ENCODE assay signal across 9 cellular contexts in genomic region chr2:233165895-233166661, GRCh38.
DNase-seq lines count a peak whose midpoint lies in the region; ATAC-seq and TF ChIP-seq lines count a peak whose summit lies in the region.
"Had no signal": no experiment of that assay in that cellular context is flagged by ENCODE, and none has a peak within 500 bp of the region (broad histone marks: within the 10 kb centered on the region; RNA-seq: fewer than 3 reads in every experiment).

No MANE protein-coding gene starts in this region.

- peaks cover 31% of the 10 kb centered on the region for H3K36me3 Mint-ChIP-seq in activated T-helper 1 cell treated with anti-CD3 and anti-CD28 coated beads, Interleukin-12 subunit alpha, Interleukin-12 subunit beta, Interleukin-2, Interleukin-4 antibody, amounts not matched to agents 30 ng/mL and 10 ng/mL and 1 ng/mL, durations not matched to agents 14 hours and 24 hours and 36 hours (ENCODE audit: low read depth)
- H3K36me3 Mint-ChIP-seq in activated CD4-positive, alpha-beta memory T cell treated with anti-CD3 and anti-CD28 coated beads, Interleukin-2, amount 10 ng/mL, durations not matched to agents 7 days and 5 days (ENCODE audit: low read depth), result peaks cover 47% of the 10 kb centered on the region

- no peaks in the 10 kb centered on the region for H3K4me1 Mint-ChIP-seq in activated T-helper 1 cell treated with anti-CD3 and anti-CD28 coated beads, Interleukin-12 subunit alpha, Interleukin-12 subunit beta, Interleukin-2, Interleukin-4 antibody, amounts not matched to agents 30 ng/mL and 10 ng/mL and 1 ng/mL, durations not matched to agents 14 hours and 24 hours and 36 hours (ENCODE audit: low read depth)
- peaks cover 10% of the 10 kb centered on the region for H3K4me1 Mint-ChIP-seq in activated CD4-positive, alpha-beta memory T cell treated with anti-CD3 and anti-CD28 coated beads, Interleukin-2, amount 10 ng/mL, durations not matched to agents 7 days and 5 days

- ATAC-seq in HG03135 (IDR thresholded peaks at IDR 0.05; ENCODE audit: unreplicated experiment), result no peak

- peaks cover 0 to 9% (median 0%) of the 10 kb centered on the region in 4 donors for H3K4me1 ChIP-seq in tibial artery
- H3K4me1 ChIP-seq: BLaER1 had no signal

- no peaks in the 10 kb centered on the region for H3K9me3 ChIP-seq in tibial artery
- H3K9me3 ChIP-seq: BLaER1 had no signal

- CTCF ChIA-PET in activated CD4-positive, alpha-beta memory T cell treated with anti-CD3 and anti-CD28 coated beads, Interleukin-2, amount 10 ng/mL, durations not matched to agents 7 days and 5 days (lab: Charles Lee), result no interaction called here

- TF ChIP-seq CTCF in tibial artery (IDR thresholded peaks at IDR 0.05), result no peak

- no peak overlapping the region for H3K4me3 ChIP-seq in tibial artery
- H3K4me3 ChIP-seq: BLaER1 had no signal

- H3K36me3 ChIP-seq in tibial artery, result no peaks in the 10 kb centered on the region

- H3K27ac ChIP-seq in tibial artery, result no peak overlapping the region
- H3K27ac ChIP-seq: BLaER1 had no signal

- intact Hi-C loops in activated T-helper 1 cell treated with anti-CD3 and anti-CD28 coated beads, Interleukin-12 subunit alpha, Interleukin-12 subunit beta, Interleukin-2, Interleukin-4 antibody, amounts not matched to agents 30 ng/mL and 10 ng/mL and 1 ng/mL, durations not matched to agents 14 hours and 24 hours and 36 hours (cut with micrococcal nuclease), result loop anchor here (5.0 kb wide), 1 partner anchor 66 kb away; no protein-coding TSS in a partner anchor
- intact Hi-C loops in tibial artery (cut with DNase I; ENCODE audit: low total_unique reads), result no loop called here

- POLR2A ChIA-PET in activated CD4-positive, alpha-beta memory T cell treated with anti-CD3 and anti-CD28 coated beads, Interleukin-2, amount 10 ng/mL, durations not matched to agents 7 days and 5 days (lab: Charles Lee), result interaction anchor here (1.0 to 2.4 kb wide), 8 partner anchors 15 to 86 kb away, joined by 3 to 13 read pairs (median 4); partner anchors contain the start of gene ATG16L1

- H3K27me3 ChIP-seq in tibial artery, result peaks cover 0 to 8% of the 10 kb centered on the region in 2 donors
- H3K27me3 ChIP-seq: BLaER1 had no signal

- DNase-seq in activated T-helper 1 cell treated with Interleukin-2 at 50 U/mL for 16 hours (ENCODE audit: low read depth), result peak; percentile 21
- no peak for DNase-seq in activated T-helper 1 cell treated with anti-CD3 and anti-CD28 coated beads, Interleukin-12 subunit alpha, Interleukin-12 subunit beta, Interleukin-2, Interleukin-4 antibody, amounts not matched to agents 30 ng/mL and 10 ng/mL and 1 ng/mL, durations not matched to agents 14 hours and 24 hours and 36 hours (ENCODE audit: low spot score)
- DNase-seq in activated CD4-positive, alpha-beta memory T cell treated with anti-CD3 and anti-CD28 coated beads, Interleukin-2, amount 10 ng/mL, durations not matched to agents 7 days and 5 days, result peak; percentile 85
- DNase-seq in hepatic stellate cell (ENCODE audit: low spot score), result peak; percentile 64
- DNase-seq in tibial artery, result peak; percentile 64 to 73
- DNase-seq in hypothalamus (lab: John Stamatoyannopoulos, UW), result no peak
- DNase-seq in nucleus accumbens (lab: John Stamatoyannopoulos, UW), result no peak

- no peak overlapping the region for H3K4me3 Mint-ChIP-seq in activated T-helper 1 cell treated with anti-CD3 and anti-CD28 coated beads, Interleukin-12 subunit alpha, Interleukin-12 subunit beta, Interleukin-2, Interleukin-4 antibody, amounts not matched to agents 30 ng/mL and 10 ng/mL and 1 ng/mL, durations not matched to agents 14 hours and 24 hours and 36 hours
- H3K4me3 Mint-ChIP-seq in activated CD4-positive, alpha-beta memory T cell treated with anti-CD3 and anti-CD28 coated beads, Interleukin-2, amount 10 ng/mL, durations not matched to agents 7 days and 5 days, result no peak overlapping the region

- no peak overlapping the region for H3K27ac Mint-ChIP-seq in activated T-helper 1 cell treated with anti-CD3 and anti-CD28 coated beads, Interleukin-12 subunit alpha, Interleukin-12 subunit beta, Interleukin-2, Interleukin-4 antibody, amounts not matched to agents 30 ng/mL and 10 ng/mL and 1 ng/mL, durations not matched to agents 14 hours and 24 hours and 36 hours
- no peak overlapping the region for H3K27ac Mint-ChIP-seq in activated CD4-positive, alpha-beta memory T cell treated with anti-CD3 and anti-CD28 coated beads, Interleukin-2, amount 10 ng/mL, durations not matched to agents 7 days and 5 days

- H3K27me3 Mint-ChIP-seq in activated T-helper 1 cell treated with anti-CD3 and anti-CD28 coated beads, Interleukin-12 subunit alpha, Interleukin-12 subunit beta, Interleukin-2, Interleukin-4 antibody, amounts not matched to agents 30 ng/mL and 10 ng/mL and 1 ng/mL, durations not matched to agents 14 hours and 24 hours and 36 hours (ENCODE audit: insufficient read depth), result no peaks in the 10 kb centered on the region
- no peaks in the 10 kb centered on the region for H3K27me3 Mint-ChIP-seq in activated CD4-positive, alpha-beta memory T cell treated with anti-CD3 and anti-CD28 coated beads, Interleukin-2, amount 10 ng/mL, durations not matched to agents 7 days and 5 days

- H3K9me3 Mint-ChIP-seq in activated T-helper 1 cell treated with anti-CD3 and anti-CD28 coated beads, Interleukin-12 subunit alpha, Interleukin-12 subunit beta, Interleukin-2, Interleukin-4 antibody, amounts not matched to agents 30 ng/mL and 10 ng/mL and 1 ng/mL, durations not matched to agents 14 hours and 24 hours and 36 hours, result no peaks in the 10 kb centered on the region
- no peaks in the 10 kb centered on the region for H3K9me3 Mint-ChIP-seq in activated CD4-positive, alpha-beta memory T cell treated with anti-CD3 and anti-CD28 coated beads, Interleukin-2, amount 10 ng/mL, durations not matched to agents 7 days and 5 days

Comparison
In these comparisons a context has a peak if more than half of its experiments do, and no peak if none do; other contexts are left out.
1. DNase-seq: peak in activated T-helper 1 cell treated with Interleukin-2 at 50 U/mL for 16 hours (single experiment), activated CD4-positive, alpha-beta memory T cell treated with anti-CD3 and anti-CD28 coated beads, Interleukin-2, amount 10 ng/mL, durations not matched to agents 7 days and 5 days (single experiment), hepatic stellate cell (single experiment) and tibial artery (2 of 2); none in activated T-helper 1 cell treated with anti-CD3 and anti-CD28 coated beads, Interleukin-12 subunit alpha, Interleukin-12 subunit beta, Interleukin-2, Interleukin-4 antibody, amounts not matched to agents 30 ng/mL and 10 ng/mL and 1 ng/mL, durations not matched to agents 14 hours and 24 hours and 36 hours (single experiment), hypothalamus (0 of 51) and nucleus accumbens (0 of 56).